18 cellular contexts compared by ENCODE assay signal in genomic region chr7:95669513-95669912, GRCh38.
DNase-seq lines count a peak whose midpoint lies in the region; ATAC-seq and TF ChIP-seq lines count a peak whose summit lies in the region.
"Had no signal": no experiment of that assay in that cellular context is flagged by ENCODE, and none has a peak within 500 bp of the region (broad histone marks: within the 10 kb centered on the region; RNA-seq: fewer than 3 reads in every experiment).

No MANE protein-coding gene starts in this region.

- H3K36me3 ChIP-seq in mucosa of descending colon (ENCODE audit: low read depth), result no peaks in the 10 kb centered on the region

- H3K9me3 ChIP-seq in mucosa of descending colon, result no peaks in the 10 kb centered on the region

- TF ChIP-seq CTCF in mucosa of descending colon (IDR thresholded peaks at IDR 0.05), result no peak
- TF ChIP-seq CTCF in type B pancreatic cell (conservative IDR thresholded peaks at IDR 0.05), result no peak

- no peaks in the 10 kb centered on the region for H3K4me1 ChIP-seq in mucosa of descending colon (ENCODE audit: low read depth)

- no peak overlapping the region for H3K4me3 Mint-ChIP-seq in type B pancreatic cell
- H3K4me3 Mint-ChIP-seq: mesothelial cell of epicardium; stimulated activated effector memory CD8-positive, alpha-beta T cell treated with anti-CD3 and anti-CD28 coated beads, Interleukin-12 subunit alpha, Interleukin-12 subunit beta, amount 100 ng/mL, for 72 hours had no signal

- H3K27ac Mint-ChIP-seq in type B pancreatic cell, result no peak overlapping the region
- H3K27ac Mint-ChIP-seq: mesothelial cell of epicardium; stimulated activated effector memory CD8-positive, alpha-beta T cell treated with anti-CD3 and anti-CD28 coated beads, Interleukin-12 subunit alpha, Interleukin-12 subunit beta, amount 100 ng/mL, for 72 hours had no signal

- H3K27me3 Mint-ChIP-seq in type B pancreatic cell, result no peaks in the 10 kb centered on the region

- no peaks in the 10 kb centered on the region for H3K36me3 Mint-ChIP-seq in type B pancreatic cell
- H3K36me3 Mint-ChIP-seq: mesothelial cell of epicardium; stimulated activated effector memory CD8-positive, alpha-beta T cell treated with anti-CD3 and anti-CD28 coated beads, Interleukin-12 subunit alpha, Interleukin-12 subunit beta, amount 100 ng/mL, for 72 hours had no signal

- DNase-seq in mucosa of descending colon (no peak), G401 (ENCODE audit: low spot score) (no peak), type B pancreatic cell (ENCODE audit: extremely low spot score, unreplicated experiment) (no peak)
- DNase-seq: activated effector memory CD4-positive, alpha-beta T cell treated with anti-CD3 and anti-CD28 coated beads, Interleukin-2, amount 50 U/mL, for 16 hours; AML-193; Calu3; GDM1; glutamatergic neuron; islet precursor cell; NCI-H2029; NCI-H524 treated with DMSO at 0.1 percent for 48 hours; PC-9 had no signal

- ATAC-seq in GM18907 (IDR thresholded peaks at IDR 0.05; ENCODE audit: unreplicated experiment) (peak; percentile 82), GM21717 (IDR thresholded peaks at IDR 0.05; ENCODE audit: unreplicated experiment) (peak; percentile 89), HG03469 (IDR thresholded peaks at IDR 0.05; ENCODE audit: unreplicated experiment) (peak; percentile 84), mucosa of descending colon (peak; percentile 31), GM19452 (IDR thresholded peaks at IDR 0.05; ENCODE audit: unreplicated experiment) (no peak)
- ATAC-seq: stimulated activated effector memory CD8-positive, alpha-beta T cell treated with anti-CD3 and anti-CD28 coated beads, Interleukin-12 subunit alpha, Interleukin-12 subunit beta, amount 100 ng/mL, for 72 hours had no signal

- intact Hi-C loops in mucosa of descending colon (cut with DNase I, micrococcal nuclease), result no loop called here

- peaks cover 3% of the 10 kb centered on the region for H3K9me3 Mint-ChIP-seq in type B pancreatic cell

- no peaks in the 10 kb centered on the region for H3K4me1 Mint-ChIP-seq in type B pancreatic cell (ENCODE audit: unreplicated experiment)
- H3K4me1 Mint-ChIP-seq: mesothelial cell of epicardium; stimulated activated effector memory CD8-positive, alpha-beta T cell treated with anti-CD3 and anti-CD28 coated beads, Interleukin-12 subunit alpha, Interleukin-12 subunit beta, amount 100 ng/mL, for 72 hours had no signal

- in situ Hi-C loops in G401 (cut with HindIII; ENCODE audit: low sequenced_read_pairs), result no loop called here

- H3K4me3 ChIP-seq in mucosa of descending colon, result no peak overlapping the region
- H3K4me3 ChIP-seq: PC-9 had no signal
